32 cellular contexts compared by ENCODE assay signal in genomic region chr5:169494383-169495251, GRCh38.
DNase-seq lines count a peak whose midpoint lies in the region; ATAC-seq, FAIRE-seq and TF ChIP-seq lines count a peak whose summit lies in the region.
"Had no signal": no experiment of that assay in that cellular context is flagged by ENCODE, and none has a peak within 500 bp of the region (broad histone marks: within the 10 kb centered on the region; RNA-seq: fewer than 3 reads in every experiment).

No MANE protein-coding gene starts in this region.

- no peak for TF ChIP-seq RAD21 in H1 (IDR thresholded peaks at IDR 0.05 in 1 of 2, conservative IDR thresholded peaks at IDR 0.05 in 1 of 2; ENCODE audit: low read depth in 2 of 2, low read length in 2 of 2)

- H3K27ac Mint-ChIP-seq in activated naive CD4-positive, alpha-beta T cell treated with anti-CD3 and anti-CD28 coated beads, Interleukin-2, amount 50 U/mL, for 72 hours = no peak overlapping the region
- H3K27ac Mint-ChIP-seq: activated CD8-positive, alpha-beta T cell treated with anti-CD3 and anti-CD28 coated beads, Interleukin-2, amount 10 ng/mL, durations not matched to agents 7 days and 5 days; activated naive CD4-positive, alpha-beta T cell treated with anti-CD3 and anti-CD28 coated beads, Interleukin-2, amount 10 ng/mL, durations not matched to agents 7 days and 5 days; activated T-helper 17 cell treated with anti-CD3 and anti-CD28 coated beads, Interleukin-2, amount 50 U/mL, for 72 hours; GM23338; nephron progenitor cell had no signal

- no peaks in the 10 kb centered on the region for H3K79me2 ChIP-seq in H1 (ENCODE audit: control insufficient read depth in 1 of 2, insufficient read depth in 2 of 2, low read length in 2 of 2)

- TF ChIP-seq CTCF in H1 (IDR thresholded peaks at IDR 0.05; ENCODE audit: control extremely low read depth in 1 of 3, insufficient read depth in 1 of 3, low read depth in 1 of 3, low read length in 3 of 3) = no peak

- H3K9me3 Mint-ChIP-seq in activated naive CD4-positive, alpha-beta T cell treated with anti-CD3 and anti-CD28 coated beads, Interleukin-2, amount 50 U/mL, for 72 hours = no peaks in the 10 kb centered on the region
- H3K9me3 Mint-ChIP-seq: activated naive CD4-positive, alpha-beta T cell treated with anti-CD3 and anti-CD28 coated beads, Interleukin-2, amount 10 ng/mL, durations not matched to agents 7 days and 5 days; activated T-helper 17 cell treated with anti-CD3 and anti-CD28 coated beads, Interleukin-2, amount 50 U/mL, for 72 hours; GM23338; nephron progenitor cell had no signal

- H3K36me3 Mint-ChIP-seq in activated naive CD4-positive, alpha-beta T cell treated with anti-CD3 and anti-CD28 coated beads, Interleukin-2, amount 50 U/mL, for 72 hours = no peaks in the 10 kb centered on the region
- H3K36me3 Mint-ChIP-seq: activated naive CD4-positive, alpha-beta T cell treated with anti-CD3 and anti-CD28 coated beads, Interleukin-2, amount 10 ng/mL, durations not matched to agents 7 days and 5 days had no signal

- no peak overlapping the region for H3K14ac ChIP-seq in H1 (ENCODE audit: insufficient read length)

- H3K27ac ChIP-seq in H1 (ENCODE audit: low read depth, low read length) = no peak overlapping the region
- H3K27ac ChIP-seq: dorsolateral prefrontal cortex, esophagus squamous epithelium, pancreas, RWPE1, spleen, stomach, thyroid gland had no signal

- no peak overlapping the region for H2AK5ac ChIP-seq in H1 (ENCODE audit: low read depth, low read length)

- H2BK5ac ChIP-seq in H1 (ENCODE audit: low read depth, low read length) = no peak overlapping the region

- no peaks in the 10 kb centered on the region for H4K20me1 ChIP-seq in H1 (replicated peaks in 1 of 2; ENCODE audit: control insufficient read depth in 1 of 2, insufficient read depth in 2 of 2, low read length in 2 of 2)

- H3K27me3 ChIP-seq in MG63 (no peaks in the 10 kb centered on the region), H1 (replicated peaks in 1 of 4; ENCODE audit: control insufficient read depth in 3 of 4, extremely low read depth in 1 of 4, insufficient read depth in 3 of 4, low read length in 3 of 4) (no peaks in the 10 kb centered on the region)
- H3K27me3 ChIP-seq: esophagus squamous epithelium, pancreas, stomach, thyroid gland had no signal

- H3K79me1 ChIP-seq in H1 (ENCODE audit: low read depth, low read length) = no peaks in the 10 kb centered on the region

- H2BK120ac ChIP-seq in H1 (replicated peaks; ENCODE audit: low read depth, low read length) = no peak overlapping the region

- no peak overlapping the region for H3K9ac ChIP-seq in H1 (replicated peaks in 1 of 4; ENCODE audit: extremely low read depth in 1 of 4, low read depth in 3 of 4, low read length in 3 of 4)

- no peaks in the 10 kb centered on the region for H3K23me2 ChIP-seq in H1 (ENCODE audit: low read depth, low read length)

- no peak for FAIRE-seq in H1 (lab: Jason Lieb, UNC)
- FAIRE-seq: endometrium, pancreas had no signal

- no peak overlapping the region for H2BK12ac ChIP-seq in H1 (ENCODE audit: low read depth, low read length)

- H3K4me2 ChIP-seq in H1 (ENCODE audit: insufficient read depth in 1 of 2, low read depth in 2 of 2, low read length in 2 of 2) = no peak overlapping the region
- H3K4me2 ChIP-seq: GM23338 had no signal

- POLR2A ChIA-PET in H1 (lab: Charles Lee; ENCODE audit: partially characterized antibody) = no interaction called here

- H2AFZ ChIP-seq in H1 (ENCODE audit: low read length) = peak overlapping the region; percentile 57; the same call in 1 of the 2 replicates
- H2AFZ ChIP-seq: GM23338 had no signal

- H2BK15ac ChIP-seq in H1 (ENCODE audit: low read length) = no peak overlapping the region

- H4K91ac ChIP-seq in H1 (replicated peaks; ENCODE audit: insufficient read length, low read length) = no peak overlapping the region

- no peak for TF ChIP-seq EP300 in H1 (IDR thresholded peaks at IDR 0.05; ENCODE audit: borderline replicate concordance in 1 of 2, low read depth in 2 of 2, low read length in 2 of 2)

- intact Hi-C loops in sciatic nerve (cut with DNase I) = no loop called here

- H3K18ac ChIP-seq in H1 (ENCODE audit: extremely low read depth, low read length) = no peak overlapping the region

- no peaks in the 10 kb centered on the region for H3K4me1 ChIP-seq in H1 (replicated peaks in 1 of 4; ENCODE audit: control insufficient read depth in 3 of 4, insufficient read depth in 4 of 4, low read length in 3 of 4)
- H3K4me1 ChIP-seq: pancreas, spleen had no signal

- H3K23ac ChIP-seq in H1 (ENCODE audit: insufficient read length) = no peak overlapping the region

- peak; percentile 28 for ATAC-seq in sciatic nerve
- ATAC-seq in activated naive CD4-positive, alpha-beta T cell treated with anti-CD3 and anti-CD28 coated beads, Interleukin-2, amount 50 U/mL, for 72 hours = no peak
- ATAC-seq: activated CD8-positive, alpha-beta T cell treated with anti-CD3 and anti-CD28 coated beads, Interleukin-2, amount 10 ng/mL, durations not matched to agents 7 days and 5 days; activated T-helper 17 cell treated with anti-CD3 and anti-CD28 coated beads, Interleukin-2, amount 50 U/mL, for 72 hours; GM23338; left colon; pancreas had no signal

- H4K8ac ChIP-seq in H1 (ENCODE audit: extremely low read depth, insufficient read depth, low read length) = no peak overlapping the region

- H2BK20ac ChIP-seq in H1 (ENCODE audit: low read length) = no peak overlapping the region

- no peak overlapping the region for H3K4me3 ChIP-seq in MG63
- H3K4me3 ChIP-seq in H1 (ENCODE audit: extremely low read depth in 1 of 4, insufficient read depth in 2 of 4, low read depth in 3 of 4, low read length in 4 of 4) = no peak overlapping the region
- H3K4me3 ChIP-seq: dorsolateral prefrontal cortex, esophagus squamous epithelium, GM23338, pancreas, spleen, stomach, thyroid gland had no signal

- H4K5ac ChIP-seq in H1 (ENCODE audit: insufficient read length, low read depth, low read length) = no peak overlapping the region

- H3K4ac ChIP-seq in H1 (replicated peaks; ENCODE audit: insufficient read length, low read depth, low read length) = no peak overlapping the region

- DNase-seq in GM04503 (ENCODE audit: low read depth) (peak; percentile 9), MG63 (peak; percentile 49), H1 (ENCODE audit: low read depth in 1 of 2, low spot score in 2 of 2) (no peak), sciatic nerve (ENCODE audit: low spot score) (no peak), kidney tubule cell (ENCODE audit: low spot score) (no peak)
- no peak for DNase-seq in activated naive CD4-positive, alpha-beta T cell treated with anti-CD3 and anti-CD28 coated beads, Interleukin-2, amount 50 U/mL, for 72 hours (ENCODE audit: low spot score in 2 of 2)
- DNase-seq in stimulated activated CD4-positive, alpha-beta T cell treated with anti-CD3 and anti-CD28 coated beads, Interleukin-4, amount 100 ng/mL, for 24 hours = no peak
- DNase-seq: activated CD8-positive, alpha-beta T cell treated with anti-CD3 and anti-CD28 coated beads, Interleukin-2, amount 10 ng/mL, durations not matched to agents 7 days and 5 days; activated naive CD4-positive, alpha-beta T cell treated with anti-CD3 and anti-CD28 coated beads, Interleukin-2, amount 10 ng/mL, durations not matched to agents 7 days and 5 days; amniotic stem cell; Calu3; DND-41; dorsolateral prefrontal cortex; esophagus squamous epithelium; GF-D8; hypothalamus; NCI-H1092; NCI-H1694; NCI-H2171; NCI-H510A treated with DMSO at 0.1 percent for 48 hours; nephron progenitor cell; pancreas; retina; spleen; stimulated activated CD4-positive, alpha-beta T cell treated with anti-CD3 and anti-CD28 coated beads, Interleukin-2, amount 100 ng/mL, for 24 hours; stomach had no signal

- H3K9me3 ChIP-seq in MG63 (peaks cover 2% of the 10 kb centered on the region; the same call in 1 of the 2 replicates), H1 (ENCODE audit: insufficient read depth in 2 of 2, low read depth in 1 of 2, low read length in 1 of 2) (no peaks in the 10 kb centered on the region)
- H3K9me3 ChIP-seq: esophagus squamous epithelium, pancreas, spleen, stomach, thyroid gland had no signal

- H3K36me3 ChIP-seq in MG63 = no peaks in the 10 kb centered on the region
- no peaks in the 10 kb centered on the region for H3K36me3 ChIP-seq in H1 (ENCODE audit: control insufficient read depth in 2 of 4, insufficient read depth in 4 of 4, low read length in 3 of 4)
- H3K36me3 ChIP-seq: esophagus squamous epithelium, pancreas, spleen, stomach, thyroid gland had no signal

- no peak for TF ChIP-seq POLR2A in H1 (IDR thresholded peaks at IDR 0.05; ENCODE audit: control extremely low read depth in 1 of 2, low read depth in 2 of 2, low read length in 2 of 2)

- CTCF ChIA-PET in H1 (lab: Charles Lee; ENCODE audit: partially characterized antibody) = no interaction called here

- 85% methylated on average over 4 of the region's 4 CpGs; no CpG with 5 or more reads in 1 of the 2 experiments for WGBS in H1 (ENCODE audit: extremely low coverage in 1 of 2, insufficient coverage in 1 of 2, insufficient read length in 1 of 2, insufficient replicate concordance in 2 of 2, low coverage in 1 of 2, low lambda C conversion rate in 2 of 2, missing lambda C conversion rate in 1 of 2), 2 experiments

- no peak overlapping the region for H3K56ac ChIP-seq in H1 (replicated peaks; ENCODE audit: insufficient read length, low read depth, low read length)

TF ChIP-seq in H1, 55 proteins besides CTCF, POLR2A, EP300 and RAD21 (continues in another document):
- TF ChIP-seq GABPA (IDR thresholded peaks at IDR 0.05; ENCODE audit: borderline replicate concordance, insufficient read depth, low read length) = no peak
- no peak for TF ChIP-seq SIN3A (conservative IDR thresholded peaks at IDR 0.05 in 1 of 2, IDR thresholded peaks at IDR 0.05 in 1 of 2; ENCODE audit: low read depth in 1 of 2, low read length in 2 of 2)
- TF ChIP-seq JUN (IDR thresholded peaks at IDR 0.05; ENCODE audit: low read depth, low read length) = no peak
- TF ChIP-seq BRCA1 (IDR thresholded peaks at IDR 0.05; ENCODE audit: low read depth, low read length) = no peak
- no peak for TF ChIP-seq SIRT6 (IDR thresholded peaks at IDR 0.05; ENCODE audit: low read length)
- TF ChIP-seq CBX8 (IDR thresholded peaks at IDR 0.05; ENCODE audit: borderline replicate concordance, low read depth, low read length) = no peak
- TF ChIP-seq PHF8 (conservative IDR thresholded peaks at IDR 0.05; ENCODE audit: low read depth, low read length) = no peak
- TF ChIP-seq SP1 (IDR thresholded peaks at IDR 0.05; ENCODE audit: low read depth, low read length) = no peak
- TF ChIP-seq SP4 (IDR thresholded peaks at IDR 0.05; ENCODE audit: low read length) = no peak
- TF ChIP-seq TAF7 (optimal IDR thresholded peaks at IDR 0.05; ENCODE audit: borderline replicate concordance, low read depth, low read length) = no peak
- no peak for TF ChIP-seq USF2 (IDR thresholded peaks at IDR 0.05; ENCODE audit: low read length)

Comparison
In these comparisons a context has a peak if more than half of its experiments do, and no peak if none do; other contexts are left out.
1. DNase-seq: peak in GM04503 (single experiment) and MG63 (single experiment); none in H1 (0 of 2), sciatic nerve (single experiment), activated naive CD4-positive, alpha-beta T cell treated with anti-CD3 and anti-CD28 coated beads, Interleukin-2, amount 50 U/mL, for 72 hours (0 of 2), kidney tubule cell (single experiment) and stimulated activated CD4-positive, alpha-beta T cell treated with anti-CD3 and anti-CD28 coated beads, Interleukin-4, amount 100 ng/mL, for 24 hours (single experiment).